Comparison of ENCODE assay signal across 15 cellular contexts in genomic region chr1:20081331-20081810, GRCh38. TPM values are rescaled to one million over a fixed set of nuclear protein-coding genes. Genes with fewer than 3 reads are reported as not detected.
DNase-seq lines count a peak whose midpoint lies in the region; FAIRE-seq and TF ChIP-seq lines count a peak whose summit lies in the region.
"Had no signal": no experiment of that assay in that cellular context is flagged by ENCODE, and none has a peak within 500 bp of the region (broad histone marks: within the 10 kb centered on the region; RNA-seq: fewer than 3 reads in every experiment).

No MANE protein-coding gene starts in this region.

- TF ChIP-seq POLR2A in H1 (IDR thresholded peaks at IDR 0.05; ENCODE audit: control extremely low read depth in 1 of 2, low read depth in 2 of 2, low read length in 2 of 2) = no peak

- no peak overlapping the region for H2BK120ac ChIP-seq in H1 (replicated peaks; ENCODE audit: low read depth, low read length)

- no peak overlapping the region; the same call in 1 of the 2 replicates for H4K8ac ChIP-seq in H1 (ENCODE audit: extremely low read depth, insufficient read depth, low read length)

- H2AFZ ChIP-seq in MM.1S (ENCODE audit: low read length) (peak overlapping the region; percentile 57), H1 (ENCODE audit: low read length) (no peak overlapping the region; the same call in 1 of the 2 replicates), osteoblast (ENCODE audit: low read length) (peak overlapping the region; percentile 49)

- H3K79me2 ChIP-seq in MM.1S (ENCODE audit: low read length) (no peaks in the 10 kb centered on the region), H1 (ENCODE audit: control insufficient read depth in 1 of 2, insufficient read depth in 2 of 2, low read length in 2 of 2) (no peaks in the 10 kb centered on the region), osteoblast (ENCODE audit: insufficient read depth, low read length) (no peaks in the 10 kb centered on the region)

- H3K27me3 ChIP-seq in BLaER1 (no peaks in the 10 kb centered on the region), MM.1S (replicated peaks; ENCODE audit: insufficient read depth, low read length) (peaks cover 13% of the 10 kb centered on the region), H1 (replicated peaks in 1 of 4; ENCODE audit: control insufficient read depth in 3 of 4, extremely low read depth in 1 of 4, insufficient read depth in 3 of 4, low read length in 3 of 4) (no peaks in the 10 kb centered on the region), osteoblast (ENCODE audit: insufficient read depth, low read length) (no peaks in the 10 kb centered on the region)
- H3K27me3 ChIP-seq: SJCRH30 had no signal

- 88% methylated on average over 8 of the region's 8 CpGs; no CpG with 5 or more reads in 1 of the 2 experiments for WGBS in H1 (ENCODE audit: extremely low coverage in 1 of 2, insufficient coverage in 1 of 2, insufficient read length in 1 of 2, insufficient replicate concordance in 2 of 2, low coverage in 1 of 2, low lambda C conversion rate in 2 of 2, missing lambda C conversion rate in 1 of 2), 2 experiments

- no peak overlapping the region for H2BK12ac ChIP-seq in H1 (ENCODE audit: low read depth, low read length)

- no peak for TF ChIP-seq RAD21 in H1 (IDR thresholded peaks at IDR 0.05 in 1 of 2, conservative IDR thresholded peaks at IDR 0.05 in 1 of 2; ENCODE audit: low read depth in 2 of 2, low read length in 2 of 2)

- H3K9me3 ChIP-seq in BLaER1 = no peaks in the 10 kb centered on the region
- no peaks in the 10 kb centered on the region for H3K9me3 ChIP-seq in MM.1S (replicated peaks; ENCODE audit: insufficient read depth, low read length)
- no peaks in the 10 kb centered on the region for H3K9me3 ChIP-seq in H1 (ENCODE audit: insufficient read depth in 2 of 2, low read depth in 1 of 2, low read length in 1 of 2)
- no peaks in the 10 kb centered on the region for H3K9me3 ChIP-seq in osteoblast (ENCODE audit: low read depth, low read length)
- H3K9me3 ChIP-seq: SJCRH30 had no signal

- no peak overlapping the region for H2AK5ac ChIP-seq in H1 (ENCODE audit: low read depth, low read length)

- no peaks in the 10 kb centered on the region for H3K23me2 ChIP-seq in H1 (ENCODE audit: low read depth, low read length)

- H4K91ac ChIP-seq in H1 (replicated peaks; ENCODE audit: insufficient read length, low read length) = peak overlapping the region; percentile 22

- POLR2A ChIA-PET in H1 (lab: Charles Lee; ENCODE audit: partially characterized antibody) = no interaction called here

- no peak overlapping the region for H3K18ac ChIP-seq in H1 (ENCODE audit: extremely low read depth, low read length)

- no peak overlapping the region for H3K56ac ChIP-seq in H1 (replicated peaks; ENCODE audit: insufficient read length, low read depth, low read length)

- TF ChIP-seq EP300 in H1 (IDR thresholded peaks at IDR 0.05; ENCODE audit: borderline replicate concordance in 1 of 2, low read depth in 2 of 2, low read length in 2 of 2) = no peak

- no peak overlapping the region for H2BK20ac ChIP-seq in H1 (ENCODE audit: low read length)

- CTCF ChIA-PET in H1 (lab: Charles Lee; ENCODE audit: partially characterized antibody) = interaction anchor here (1.0 to 1.6 kb wide), 2 partner anchors 15 to 84 kb away, joined by 3 read pairs; no protein-coding TSS in a partner anchor

- 0 out of 2 replicates have a peak, but pooled peaks cover 3% of the 10 kb centered on the region for H3F3A ChIP-seq in MM.1S (ENCODE audit: insufficient read depth, low read length)

- no peaks in the 10 kb centered on the region for H3K9me2 ChIP-seq in MM.1S (replicated peaks; ENCODE audit: insufficient read depth, low read length)

- H3K14ac ChIP-seq in H1 (ENCODE audit: insufficient read length) = no peak overlapping the region

- H4K20me1 ChIP-seq in BLaER1 (no peaks in the 10 kb centered on the region), MM.1S (ENCODE audit: insufficient read depth, low read length) (no peaks in the 10 kb centered on the region), H1 (replicated peaks in 1 of 2; ENCODE audit: control insufficient read depth in 1 of 2, insufficient read depth in 2 of 2, low read length in 2 of 2) (no peaks in the 10 kb centered on the region), osteoblast (ENCODE audit: insufficient read depth, low read length) (no peaks in the 10 kb centered on the region)

- H3K4me1 ChIP-seq in BLaER1 (peaks cover 84% of the 10 kb centered on the region), MM.1S (ENCODE audit: low read length) (peaks cover 35% of the 10 kb centered on the region), H1 (replicated peaks in 1 of 4; ENCODE audit: control insufficient read depth in 3 of 4, insufficient read depth in 4 of 4, low read length in 3 of 4) (no peaks in the 10 kb centered on the region; a peak in 1 of 7 replicates), osteoblast (ENCODE audit: insufficient read depth, low read length) (peaks cover 9% of the 10 kb centered on the region)
- H3K4me1 ChIP-seq: SJCRH30 had no signal

- H3K23ac ChIP-seq in H1 (ENCODE audit: insufficient read length) = no peak overlapping the region

- DNase-seq in MM.1S (no peak), H1 (ENCODE audit: low read depth in 1 of 2, low spot score in 2 of 2) (no peak), osteoblast (ENCODE audit: insufficient read length, low spot score, missing footprints) (no peak), COLO668 (lab: John Stamatoyannopoulos, UW; ENCODE audit: unreplicated experiment) (no peak), SHP77 treated with DMSO at 0.1 percent for 48 hours (lab: John Stamatoyannopoulos, UW) (no peak), inferior parietal cortex (ENCODE audit: extremely low spot score) (no peak)
- DNase-seq: DMS53, H9, Karpas-422, NCI-H1105 treated with DMSO at 0.1 percent for 48 hours, NCI-H1694 treated with DMSO at 0.1 percent for 48 hours, NCI-H526 treated with DMSO at 0.1 percent for 48 hours, SJCRH30 had no signal

- H3K4ac ChIP-seq in H1 (replicated peaks; ENCODE audit: insufficient read length, low read depth, low read length) = no peak overlapping the region

- H3K36me3 ChIP-seq in BLaER1 (no peaks in the 10 kb centered on the region), MM.1S (replicated peaks; ENCODE audit: insufficient read depth, low read length) (no peaks in the 10 kb centered on the region), H1 (ENCODE audit: control insufficient read depth in 2 of 4, insufficient read depth in 4 of 4, low read length in 3 of 4) (no peaks in the 10 kb centered on the region), osteoblast (ENCODE audit: insufficient read depth, low read length) (no peaks in the 10 kb centered on the region)
- H3K36me3 ChIP-seq: SJCRH30 had no signal

- no peak overlapping the region for H4K5ac ChIP-seq in H1 (ENCODE audit: insufficient read length, low read depth, low read length)

- TF ChIP-seq CTCF in MM.1S (IDR thresholded peaks at IDR 0.05; ENCODE audit: low read length) (no peak), H1 (IDR thresholded peaks at IDR 0.05; ENCODE audit: control extremely low read depth in 1 of 3, insufficient read depth in 1 of 3, low read depth in 1 of 3, low read length in 3 of 3) (no peak), osteoblast (IDR thresholded peaks at IDR 0.05; ENCODE audit: extremely low read depth, low read depth, low read length) (no peak)

- H3K4me3 ChIP-seq in BLaER1 (peak overlapping the region; percentile 57), MM.1S (ENCODE audit: low read length) (no peak overlapping the region), H1 (ENCODE audit: extremely low read depth in 1 of 4, insufficient read depth in 2 of 4, low read depth in 3 of 4, low read length in 4 of 4) (no peak overlapping the region), osteoblast (ENCODE audit: insufficient read depth, low read length) (no peak overlapping the region)
- H3K4me3 ChIP-seq: SJCRH30 had no signal

- H3K9ac ChIP-seq in BLaER1 = peak overlapping the region; percentile 73
- H3K9ac ChIP-seq in MM.1S (ENCODE audit: low read length) = no peak overlapping the region; the same call in 1 of the 2 replicates
- no peak overlapping the region for H3K9ac ChIP-seq in H1 (replicated peaks in 1 of 4; ENCODE audit: extremely low read depth in 1 of 4, low read depth in 3 of 4, low read length in 3 of 4)

- peak overlapping the region; percentile 89 for H3K27ac ChIP-seq in BLaER1
- H3K27ac ChIP-seq in MM.1S (ENCODE audit: low read length) = no peak overlapping the region
- H3K27ac ChIP-seq in H1 (ENCODE audit: low read depth, low read length) = no peak overlapping the region
- no peak overlapping the region for H3K27ac ChIP-seq in osteoblast (ENCODE audit: low read depth, low read length)
- H3K27ac ChIP-seq: SJCRH30 had no signal

- peak overlapping the region; percentile 96 for H3K4me2 ChIP-seq in BLaER1
- H3K4me2 ChIP-seq in MM.1S (ENCODE audit: low read depth, low read length) = peak overlapping the region; percentile 58
- H3K4me2 ChIP-seq in H1 (ENCODE audit: insufficient read depth in 1 of 2, low read depth in 2 of 2, low read length in 2 of 2) = no peak overlapping the region
- peak overlapping the region; percentile 50 for H3K4me2 ChIP-seq in osteoblast (ENCODE audit: insufficient read depth, low read length)

- H2BK15ac ChIP-seq in H1 (ENCODE audit: low read length) = no peak overlapping the region

- no peak for FAIRE-seq in H1 (lab: Jason Lieb, UNC)

- no peaks in the 10 kb centered on the region for H3K79me1 ChIP-seq in H1 (ENCODE audit: low read depth, low read length)

- H2BK5ac ChIP-seq in H1 (ENCODE audit: low read depth, low read length) = no peak overlapping the region

RNA-seq across cellular contexts. Expression of gene PLA2G5, which starts 11.4 kb away (rescaled TPM):
- not detected in 2 replicates for total RNA-seq in H1 (2021; fragmentation: NEBNext Ultra II Directional; extraction: Animal tissue kit (Norgen Biotek cat#: 25700))
- 0.05 TPM in 1 of 2 replicates, not detected in the other for polyA plus RNA-seq in H1 (2011; rRNA removed)
- polyA plus RNA-seq in H1 (2011; cell fraction: cytosol; rRNA removed) = not detected
- 0.19 TPM for polyA plus RNA-seq in H1 (2011; cell fraction: nucleus; rRNA removed)
- polyA plus RNA-seq in H1 (2012, experiment 1 of 2) = 0.16 TPM in 1 of 4 replicates, not detected in the others
- not detected for polyA plus RNA-seq in H1 (2012, experiment 2 of 2)
- not detected for polyA plus RNA-seq in H1 (2013, experiment 1 of 2)
- polyA plus RNA-seq in H1 (2013, experiment 2 of 2) = not detected
- polyA minus RNA-seq in H1 (2011; rRNA and poly(A)+ RNA removed) = not detected in 2 replicates
- polyA minus RNA-seq in H1 (2011; cell fraction: cytosol; rRNA and poly(A)+ RNA removed) = not detected
- polyA minus RNA-seq in H1 (2011; cell fraction: nucleus; rRNA and poly(A)+ RNA removed) = not detected
- total RNA-seq in osteoblast = 1.8 and 2.9 TPM in 2 replicates
- total RNA-seq: CD4-positive, CD25-positive, alpha-beta regulatory T cell; H9 had no signal
- polyA plus RNA-seq: CD4-positive, CD25-positive, alpha-beta regulatory T cell had no signal

RNA-seq across cellular contexts. Expression of gene PLA2G2D, which starts 38.0 kb away (rescaled TPM):
- not detected in 2 replicates for total RNA-seq in H1 (2021; fragmentation: NEBNext Ultra II Directional; extraction: Animal tissue kit (Norgen Biotek cat#: 25700))
- not detected in 2 replicates for polyA plus RNA-seq in H1 (2011; rRNA removed)
- polyA plus RNA-seq in H1 (2011; cell fraction: cytosol; rRNA removed) = not detected
- polyA plus RNA-seq in H1 (2011; cell fraction: nucleus; rRNA removed) = not detected
- not detected in 4 replicates for polyA plus RNA-seq in H1 (2012, experiment 1 of 2)
- not detected for polyA plus RNA-seq in H1 (2012, experiment 2 of 2)
- polyA plus RNA-seq in H1 (2013, experiment 1 of 2) = not detected
- polyA plus RNA-seq in H1 (2013, experiment 2 of 2) = not detected
- polyA minus RNA-seq in H1 (2011; rRNA and poly(A)+ RNA removed) = not detected in 2 replicates
- not detected for polyA minus RNA-seq in H1 (2011; cell fraction: cytosol; rRNA and poly(A)+ RNA removed)
- polyA minus RNA-seq in H1 (2011; cell fraction: nucleus; rRNA and poly(A)+ RNA removed) = not detected
- total RNA-seq in osteoblast = not detected in 2 replicates
- total RNA-seq: CD4-positive, CD25-positive, alpha-beta regulatory T cell; H9; SJCRH30 had no signal
- polyA plus RNA-seq: CD4-positive, CD25-positive, alpha-beta regulatory T cell had no signal

RNA-seq across cellular contexts. Expression of gene PLA2G2F, which starts 57.8 kb away (rescaled TPM):
- not detected in 2 replicates for total RNA-seq in H1 (2021; fragmentation: NEBNext Ultra II Directional; extraction: Animal tissue kit (Norgen Biotek cat#: 25700))
- polyA plus RNA-seq in H1 (2011; rRNA removed) = not detected in 2 replicates
- not detected for polyA plus RNA-seq in H1 (2011; cell fraction: cytosol; rRNA removed)
- not detected for polyA plus RNA-seq in H1 (2011; cell fraction: nucleus; rRNA removed)
- not detected in 4 replicates for polyA plus RNA-seq in H1 (2012, experiment 1 of 2)
- not detected for polyA plus RNA-seq in H1 (2012, experiment 2 of 2)
- not detected for polyA plus RNA-seq in H1 (2013, experiment 1 of 2)
- polyA plus RNA-seq in H1 (2013, experiment 2 of 2) = not detected
- polyA minus RNA-seq in H1 (2011; rRNA and poly(A)+ RNA removed) = not detected in 2 replicates
- not detected for polyA minus RNA-seq in H1 (2011; cell fraction: cytosol; rRNA and poly(A)+ RNA removed)
- polyA minus RNA-seq in H1 (2011; cell fraction: nucleus; rRNA and poly(A)+ RNA removed) = not detected
- total RNA-seq in osteoblast = not detected in 2 replicates
- total RNA-seq: CD4-positive, CD25-positive, alpha-beta regulatory T cell; H9; SJCRH30 had no signal
- polyA plus RNA-seq: CD4-positive, CD25-positive, alpha-beta regulatory T cell had no signal

Comparison
In these comparisons a context has a peak if more than half of its experiments do, and no peak if none do; other contexts are left out.
1. H3K4me2 ChIP-seq: peak in BLaER1 (single experiment), MM.1S (single experiment) and osteoblast (single experiment); none in H1 (0 of 2).